1 cellular context compared by ENCODE assay signal in the genomic region with DNA sequence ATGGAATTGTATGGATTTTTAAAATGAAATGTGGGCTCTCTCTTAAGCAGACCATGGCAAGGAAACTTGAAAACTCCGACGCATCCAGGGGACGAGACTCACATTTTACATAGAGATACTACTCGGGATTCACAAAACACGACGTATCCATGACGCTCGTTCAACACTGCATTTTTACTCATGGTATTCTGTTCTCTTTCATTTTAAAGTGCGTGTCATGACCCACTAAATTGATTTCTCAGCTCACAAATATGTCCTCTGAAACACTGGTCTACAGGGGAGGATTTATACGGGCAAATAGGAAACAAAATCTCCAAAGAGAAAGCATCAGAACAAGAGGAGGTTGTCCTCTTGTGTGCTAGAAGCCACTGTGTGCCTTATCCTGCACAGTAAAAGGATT.
TF ChIP-seq lines count a peak whose summit lies in the region.

No MANE protein-coding gene starts in this region.

TF ChIP-seq in SK-N-SH treated with all-trans-retinoic acid at 6 μM for 48 hours, 23 proteins besides CTCF, POLR2A, EP300 and RAD21 (continued from another document):
- TF ChIP-seq, protein P1, sequence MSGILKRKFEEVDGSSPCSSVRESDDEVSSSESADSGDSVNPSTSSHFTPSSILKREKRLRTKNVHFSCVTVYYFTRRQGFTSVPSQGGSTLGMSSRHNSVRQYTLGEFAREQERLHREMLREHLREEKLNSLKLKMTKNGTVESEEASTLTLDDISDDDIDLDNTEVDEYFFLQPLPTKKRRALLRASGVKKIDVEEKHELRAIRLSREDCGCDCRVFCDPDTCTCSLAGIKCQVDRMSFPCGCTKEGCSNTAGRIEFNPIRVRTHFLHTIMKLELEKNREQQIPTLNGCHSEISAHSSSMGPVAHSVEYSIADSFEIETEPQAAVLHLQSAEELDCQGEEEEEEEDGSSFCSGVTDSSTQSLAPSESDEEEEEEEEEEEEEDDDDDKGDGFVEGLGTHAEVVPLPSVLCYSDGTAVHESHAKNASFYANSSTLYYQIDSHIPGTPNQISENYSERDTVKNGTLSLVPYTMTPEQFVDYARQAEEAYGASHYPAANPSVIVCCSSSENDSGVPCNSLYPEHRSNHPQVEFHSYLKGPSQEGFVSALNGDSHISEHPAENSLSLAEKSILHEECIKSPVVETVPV (CRISPR knock-in tag; IDR thresholded peaks at IDR 0.05): no peak
- TF ChIP-seq, protein P2, sequence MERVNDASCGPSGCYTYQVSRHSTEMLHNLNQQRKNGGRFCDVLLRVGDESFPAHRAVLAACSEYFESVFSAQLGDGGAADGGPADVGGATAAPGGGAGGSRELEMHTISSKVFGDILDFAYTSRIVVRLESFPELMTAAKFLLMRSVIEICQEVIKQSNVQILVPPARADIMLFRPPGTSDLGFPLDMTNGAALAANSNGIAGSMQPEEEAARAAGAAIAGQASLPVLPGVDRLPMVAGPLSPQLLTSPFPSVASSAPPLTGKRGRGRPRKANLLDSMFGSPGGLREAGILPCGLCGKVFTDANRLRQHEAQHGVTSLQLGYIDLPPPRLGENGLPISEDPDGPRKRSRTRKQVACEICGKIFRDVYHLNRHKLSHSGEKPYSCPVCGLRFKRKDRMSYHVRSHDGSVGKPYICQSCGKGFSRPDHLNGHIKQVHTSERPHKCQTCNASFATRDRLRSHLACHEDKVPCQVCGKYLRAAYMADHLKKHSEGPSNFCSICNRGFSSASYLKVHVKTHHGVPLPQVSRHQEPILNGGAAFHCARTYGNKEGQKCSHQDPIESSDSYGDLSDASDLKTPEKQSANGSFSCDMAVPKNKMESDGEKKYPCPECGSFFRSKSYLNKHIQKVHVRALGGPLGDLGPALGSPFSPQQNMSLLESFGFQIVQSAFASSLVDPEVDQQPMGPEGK (CRISPR knock-in tag; IDR thresholded peaks at IDR 0.05; ENCODE audit: borderline replicate concordance): no peak
- TF ChIP-seq ZNF70 (CRISPR knock-in tag; IDR thresholded peaks at IDR 0.05): no peak
- TF ChIP-seq CSDC2 (CRISPR knock-in tag; IDR thresholded peaks at IDR 0.05): no peak
- TF ChIP-seq, protein P3, sequence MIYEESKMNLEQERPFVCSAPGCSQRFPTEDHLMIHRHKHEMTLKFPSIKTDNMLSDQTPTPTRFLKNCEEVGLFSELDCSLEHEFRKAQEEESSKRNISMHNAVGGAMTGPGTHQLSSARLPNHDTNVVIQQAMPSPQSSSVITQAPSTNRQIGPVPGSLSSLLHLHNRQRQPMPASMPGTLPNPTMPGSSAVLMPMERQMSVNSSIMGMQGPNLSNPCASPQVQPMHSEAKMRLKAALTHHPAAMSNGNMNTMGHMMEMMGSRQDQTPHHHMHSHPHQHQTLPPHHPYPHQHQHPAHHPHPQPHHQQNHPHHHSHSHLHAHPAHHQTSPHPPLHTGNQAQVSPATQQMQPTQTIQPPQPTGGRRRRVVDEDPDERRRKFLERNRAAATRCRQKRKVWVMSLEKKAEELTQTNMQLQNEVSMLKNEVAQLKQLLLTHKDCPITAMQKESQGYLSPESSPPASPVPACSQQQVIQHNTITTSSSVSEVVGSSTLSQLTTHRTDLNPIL (CRISPR knock-in tag; IDR thresholded peaks at IDR 0.05; ENCODE audit: low read depth): no peak
- no peak for TF ChIP-seq ZFP30 (CRISPR knock-in tag; IDR thresholded peaks at IDR 0.05)
- TF ChIP-seq ISL1 (CRISPR knock-in tag; IDR thresholded peaks at IDR 0.05): no peak
